In genomic region chr5:26805076-26805475, GRCh38 we compare ENCODE assay signal across 1 cellular context.
TF ChIP-seq lines count a peak whose summit lies in the region.

No MANE protein-coding gene starts in this region.

TF ChIP-seq in HEK293, 187 proteins besides CTCF, POLR2A, EP300 and RAD21:
- TF ChIP-seq ZNF626 (tag by site-specific recombination; IDR thresholded peaks at IDR 0.05) (no peak), ZNF335 (tag by site-specific recombination; conservative IDR thresholded peaks at IDR 0.05) (no peak), ZNF530 (tag by site-specific recombination; IDR thresholded peaks at IDR 0.05; ENCODE audit: low read depth) (no peak), ZNF514 (tag by site-specific recombination; IDR thresholded peaks at IDR 0.05) (no peak), PRDM1 (tag by site-specific recombination; IDR thresholded peaks at IDR 0.05) (no peak), TRIM28 (IDR thresholded peaks at IDR 0.05; ENCODE audit: borderline replicate concordance, low read length) (peak; percentile 63; the same call in 1 of the 2 replicates), ZNF138 (tag by site-specific recombination; IDR thresholded peaks at IDR 0.05; ENCODE audit: borderline replicate concordance) (no peak), BCL11A (tag by site-specific recombination; IDR thresholded peaks at IDR 0.05; ENCODE audit: low read depth) (no peak), ZNF37A (tag by site-specific recombination; IDR thresholded peaks at IDR 0.05) (no peak), ZNF837 (tag by site-specific recombination; IDR thresholded peaks at IDR 0.05) (no peak), ZNF76 (tag by site-specific recombination; IDR thresholded peaks at IDR 0.05; ENCODE audit: borderline replicate concordance, low read depth) (no peak), ZNF549 (tag by site-specific recombination; IDR thresholded peaks at IDR 0.05) (no peak), ZNF26 (tag by site-specific recombination; IDR thresholded peaks at IDR 0.05) (no peak), ZNF140 (tag by site-specific recombination; IDR thresholded peaks at IDR 0.05) (no peak), ZNF610 (tag by site-specific recombination; IDR thresholded peaks at IDR 0.05; ENCODE audit: borderline replicate concordance) (no peak), SETDB1 (IDR thresholded peaks at IDR 0.05; ENCODE audit: insufficient read length, low read length) (peak; percentile 44), PRDM10 (tag by site-specific recombination; IDR thresholded peaks at IDR 0.05) (no peak), ZNF302 (tag by site-specific recombination; IDR thresholded peaks at IDR 0.05; ENCODE audit: low read depth) (no peak)
